In genomic region chr9:94846739-94847138, GRCh38 we compare ENCODE assay signal across 1 cellular context.
TF ChIP-seq lines count a peak whose summit lies in the region.

No MANE protein-coding gene starts in this region.

TF ChIP-seq in HepG2, 621 proteins besides CTCF, POLR2A, EP300 and RAD21 (continued from another document):
- TF ChIP-seq NBN (conservative IDR thresholded peaks at IDR 0.05) (no peak), ZNF800 (CRISPR knock-in tag; IDR thresholded peaks at IDR 0.05) (no peak), SP5 (CRISPR knock-in tag; IDR thresholded peaks at IDR 0.05; ENCODE audit: borderline replicate concordance, low read depth) (no peak), PRMT3 (CRISPR knock-in tag; IDR thresholded peaks at IDR 0.05; ENCODE audit: borderline replicate concordance, low read depth) (no peak), SIX4 (CRISPR knock-in tag; IDR thresholded peaks at IDR 0.05) (no peak)
